In the genomic region with DNA sequence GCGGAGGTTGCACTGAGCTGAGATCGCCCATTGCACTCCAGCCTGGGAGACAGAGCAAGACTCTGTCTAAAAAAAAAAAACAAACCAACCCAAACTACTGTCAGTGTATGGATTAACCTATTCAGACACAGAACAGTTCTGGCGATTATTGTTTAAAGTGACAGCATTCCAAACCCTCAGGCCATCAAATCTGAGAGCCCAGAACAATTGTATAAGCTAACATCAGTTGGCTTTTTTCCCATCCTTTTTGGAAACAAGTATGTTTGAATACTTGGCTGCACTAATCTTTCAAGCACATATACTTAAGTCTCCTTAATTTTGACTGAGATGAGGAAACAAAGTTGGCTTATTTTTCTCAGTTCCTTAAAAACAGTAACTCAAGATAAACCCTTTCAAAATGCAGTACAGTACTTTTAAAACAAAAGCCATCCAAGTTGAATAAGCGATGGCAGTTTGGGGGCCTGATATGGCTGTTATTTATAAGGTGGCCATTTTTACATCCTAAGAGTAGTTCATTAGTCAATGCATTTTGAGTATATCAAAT, we compare ENCODE assay signal across 8 cellular contexts. TPM values are rescaled to one million over a fixed set of nuclear protein-coding genes. Genes with fewer than 3 reads are reported as not detected.
DNase-seq lines count a peak whose midpoint lies in the region; ATAC-seq, FAIRE-seq and TF ChIP-seq lines count a peak whose summit lies in the region.

No MANE protein-coding gene starts in this region.

- RAD21 ChIA-PET in GM12878 (lab: Charles Lee; ENCODE audit: unreplicated experiment): interaction anchor here (0.9 to 1.8 kb wide), 3 partner anchors 53 to 523 kb away, joined by 3 to 8 read pairs (median 4); partner anchors contain the start of gene ADORA2B

- POLR2A ChIA-PET in GM12878 (lab: Charles Lee): no interaction called here

- SMC1A ChIA-PET in GM12878 (lab: Charles Lee; ENCODE audit: uncharacterized antibody, unreplicated experiment): interaction anchor here (0.6 to 2.9 kb wide), 7 partner anchors 10 to 192 kb away, joined by 3 to 10 read pairs (median 5); partner anchors contain the start of gene ADORA2B

- intact Hi-C loops in CD14-positive monocyte (cut with micrococcal nuclease): loop anchor here (2.0 to 5.0 kb wide), 7 partner anchors 46 to 736 kb away; partner anchors contain the start of gene ADORA2B (in 1 of the 2)
- intact Hi-C loops in GM12878 (cut with micrococcal nuclease; ENCODE audit: unreplicated experiment): loop anchor here (1.0 kb wide), 4 partner anchors 39 to 170 kb away; partner anchors contain the start of gene ADORA2B
- intact Hi-C loops in natural killer cell (cut with micrococcal nuclease): no loop called here

- no peak overlapping the region for H3K4me2 ChIP-seq in GM12878 (ENCODE audit: control insufficient read depth, insufficient read depth)

- H3K27ac ChIP-seq in GM12878 (ENCODE audit: control insufficient read depth, insufficient read depth): no peak overlapping the region

- ATAC-seq in GM12878 (no peak), natural killer cell (no peak), HG02588 (IDR thresholded peaks at IDR 0.05; ENCODE audit: unreplicated experiment) (no peak), HG02642 (IDR thresholded peaks at IDR 0.05; ENCODE audit: poor library complexity, unreplicated experiment) (no peak)

- peaks cover 2 to 4% of the 10 kb centered on the region in 2 experiments; a peak in 2 of 4 replicates for H3K36me3 ChIP-seq in GM12878 (ENCODE audit: control insufficient read depth in 2 of 2, insufficient read depth in 2 of 2, low read length in 1 of 2)

- no peak for TF ChIP-seq POLR2A in GM12878 (IDR thresholded peaks at IDR 0.05; ENCODE audit: low read depth, low read length)

- H2AFZ ChIP-seq in GM12878 (ENCODE audit: control insufficient read depth, low read depth, low read length): no peak overlapping the region

- H3K27me3 Mint-ChIP-seq in CD14-positive monocyte (ENCODE audit: low read depth in 3 of 3) (peaks cover 0 to 3% (median 2%) of the 10 kb centered on the region in 3 donors), IgD-negative memory B cell (no peaks in the 10 kb centered on the region), natural killer cell (ENCODE audit: low read depth in 2 of 2) (no peaks in the 10 kb centered on the region)

- H3K9me3 Mint-ChIP-seq in CD14-positive monocyte: peaks cover 0 to 5% (median 0%) of the 10 kb centered on the region in 7 donors
- H3K9me3 Mint-ChIP-seq in IgD-negative memory B cell: peaks cover 0 to 2% (median 0%) of the 10 kb centered on the region in 3 donors
- H3K9me3 Mint-ChIP-seq in natural killer cell: no peaks in the 10 kb centered on the region

- H3K36me3 Mint-ChIP-seq in CD14-positive monocyte (peaks cover 26 to 32% of the 10 kb centered on the region in 2 donors), IgD-negative memory B cell (peaks cover 10% of the 10 kb centered on the region), natural killer cell (no peaks in the 10 kb centered on the region)

- H3K4me3 Mint-ChIP-seq in CD14-positive monocyte (peak overlapping the region; percentile 88 to 97), IgD-negative memory B cell (peak overlapping the region; percentile 89 to 97 (median 96)), natural killer cell (peak overlapping the region; percentile 95)

- TF ChIP-seq CTCF in CD14-positive monocyte (IDR thresholded peaks at IDR 0.05) (no peak), GM12878 (IDR thresholded peaks at IDR 0.05 in 2 of 3, conservative IDR thresholded peaks at IDR 0.05 in 1 of 3; ENCODE audit: control insufficient read depth in 2 of 3, extremely low read depth in 1 of 3, insufficient read depth in 1 of 3, low read depth in 3 of 3, low read length in 3 of 3) (no peak), natural killer cell (IDR thresholded peaks at IDR 0.05) (no peak)

- in situ Hi-C loops in GM12878 (cut with MboI): loop anchor here (5.0 to 25.0 kb wide), 3 partner anchors 171 to 736 kb away; partner anchors contain the start of genes PMP22 and TVP23C

- no peak for DNase-seq in CD14-positive monocyte (ENCODE audit: low spot score)
- DNase-seq in GM12878 (ENCODE audit: low read depth, low spot score): no peak
- DNase-seq in natural killer cell: no peak
- DNase-seq in DMS 273 treated with DMSO at 0.1 percent for 48 hours (lab: John Stamatoyannopoulos, UW): no peak
- DNase-seq in cortex of kidney (lab: John Stamatoyannopoulos, UW): no peak

- 60% methylated on average over 4 of the region's 4 CpGs for WGBS in GM12878 (ENCODE audit: insufficient coverage, insufficient replicate concordance, low lambda C conversion rate, missing lambda C conversion rate)

- TF ChIP-seq RAD21 in GM12878 (IDR thresholded peaks at IDR 0.05; ENCODE audit: insufficient read depth, low read depth, low read length): no peak

- no peak for TF ChIP-seq EP300 in GM12878 (IDR thresholded peaks at IDR 0.05; ENCODE audit: borderline replicate concordance in 1 of 2, control insufficient read depth in 1 of 2, low read depth in 2 of 2, low read length in 2 of 2)

- peaks cover 2% of the 10 kb centered on the region for H3K9me3 ChIP-seq in GM12878 (replicated peaks; ENCODE audit: control insufficient read depth, insufficient read depth, low read length)

- H3K9ac ChIP-seq in GM12878 (ENCODE audit: control insufficient read depth, insufficient read depth, low read length): no peak overlapping the region

- no peaks in the 10 kb centered on the region for H4K20me1 ChIP-seq in GM12878 (ENCODE audit: control insufficient read depth, insufficient read depth)

- BruUV-seq in GM12878 (replicated peaks; lab: Mats Ljungman, UMichigan): no TSS peak

- H3K4me3 ChIP-seq in GM12878: no peak overlapping the region

- no peaks in the 10 kb centered on the region for H3K27me3 ChIP-seq in GM12878 (replicated peaks in 1 of 2; ENCODE audit: control insufficient read depth in 2 of 2, insufficient read depth in 2 of 2, low read length in 1 of 2)

- H3K79me2 ChIP-seq in GM12878 (ENCODE audit: control insufficient read depth, insufficient read depth, low read length): peaks cover 23% of the 10 kb centered on the region

- CTCF ChIA-PET in GM12878 (lab: Yijun Ruan, JAX): interaction anchor here (0.9 to 2.3 kb wide), 10 partner anchors 9 to 524 kb away, joined by 3 to 10 read pairs (median 4); partner anchors contain the start of gene ADORA2B

- peaks cover 71% of the 10 kb centered on the region for H3K4me1 Mint-ChIP-seq in CD14-positive monocyte
- peaks cover 21 to 29% (median 26%) of the 10 kb centered on the region in 3 donors for H3K4me1 Mint-ChIP-seq in IgD-negative memory B cell
- peaks cover 19 to 30% of the 10 kb centered on the region in 2 donors for H3K4me1 Mint-ChIP-seq in natural killer cell

- H3K27ac Mint-ChIP-seq in CD14-positive monocyte (peak overlapping the region; percentile 98 to 99 (median 99)), IgD-negative memory B cell (peak overlapping the region; percentile 89 to 98 (median 91)), natural killer cell (peak overlapping the region; percentile 75 to 83)

- peaks cover 11% of the 10 kb centered on the region for H3K4me1 ChIP-seq in GM12878 (ENCODE audit: control insufficient read depth, insufficient read depth, low read length)

- no peak for FAIRE-seq in GM12878 (lab: Jason Lieb, UNC)

RNA-seq across cellular contexts. Expression of gene ZSWIM7, which starts 1.4 kb away (rescaled TPM):
- polyA plus RNA-seq in CD14-positive monocyte (10 to 100 TPM; 67.1 to 70.1 TPM), IgD-negative memory B cell (70.8 TPM), GM12878 (2011; rRNA removed) (9.8 and 10.7 TPM in 2 replicates), GM12878 (2014; fragmentation: Illumina TruSeq; extraction: Trizol) (7.0 and 11.2 TPM in 2 replicates), GM12878 (2014; fragmentation: Nextera tagmentation; extraction: Ambion mirVana) (1 to 10 TPM; 7.2 to 9.2 TPM), GM12878 (2014; rRNA removed) (14.6 and 17.9 TPM in 2 replicates), GM12878 (2016; fragmentation: Nextera tagmentation; extraction: Ambion mirVana) (10 to 100 TPM; 25.8 to 26.6 TPM)
- 1.5 and 3.7 TPM in 2 replicates for total RNA-seq in GM12878 (2013; cell fraction: nucleolus; rRNA removed)
- total RNA-seq in GM12878 (2014; rRNA removed) (10.5 and 10.8 TPM in 2 replicates), GM12878 (2014; rRNA removed; fragmentation: Illumina TruSeq; extraction: Trizol) (5.9 and 7.1 TPM in 2 replicates), GM12878 (2021) (8.2 and 8.6 TPM in 2 replicates), natural killer cell (10 to 100 TPM; 14.6 to 19.0 (median 16.3) TPM)
- polyA plus RNA-seq in GM12878 (2011; ENCODE audit: low read depth): 9.2 TPM
- 9.8 and 11.7 TPM in 2 replicates for polyA plus RNA-seq in GM12878 (2011; cell fraction: cytosol; rRNA removed)
- polyA plus RNA-seq in GM12878 (2011; cell fraction: nucleus; rRNA removed): 4.5 and 6.3 TPM in 2 replicates
- 3.6 and 7.4 TPM in 2 replicates for polyA plus RNA-seq in GM12878 (2012)
- 2.6 and 3.7 TPM in 2 replicates for polyA minus RNA-seq in GM12878 (2011; rRNA and poly(A)+ RNA removed)
- 2.5 TPM in 1 of 2 replicates, not detected in the other for polyA minus RNA-seq in GM12878 (2011; cell fraction: cytosol; rRNA and poly(A)+ RNA removed)
- polyA minus RNA-seq in GM12878 (2011; cell fraction: nucleus; rRNA and poly(A)+ RNA removed): 0.86 and 0.97 TPM in 2 replicates

RNA-seq across cellular contexts. Expression of gene TTC19, which starts 1.5 kb away (rescaled TPM):
- polyA plus RNA-seq in CD14-positive monocyte (10 to 100 TPM; 20.6 to 22.2 TPM), IgD-negative memory B cell (30.6 TPM), GM12878 (2011; rRNA removed) (5.3 and 8.9 TPM in 2 replicates), GM12878 (2014; fragmentation: Illumina TruSeq; extraction: Trizol) (21.0 and 26.5 TPM in 2 replicates), GM12878 (2014; fragmentation: Nextera tagmentation; extraction: Ambion mirVana) (10 to 100 TPM in 1 of 2 experiments, 1 to 10 TPM in 1; 8.3 to 12.3 TPM), GM12878 (2014; rRNA removed) (10.8 and 14.0 TPM in 2 replicates), GM12878 (2016; fragmentation: Nextera tagmentation; extraction: Ambion mirVana) (10 to 100 TPM; 26.7 to 29.8 TPM)
- 60.1 and 66.5 TPM in 2 replicates for total RNA-seq in GM12878 (2013; cell fraction: nucleolus; rRNA removed)
- total RNA-seq in GM12878 (2014; rRNA removed) (25.1 and 28.4 TPM in 2 replicates), GM12878 (2014; rRNA removed; fragmentation: Illumina TruSeq; extraction: Trizol) (18.5 and 19.2 TPM in 2 replicates), GM12878 (2021) (18.4 and 21.2 TPM in 2 replicates), natural killer cell (10 to 100 TPM; 40.1 to 42.3 (median 40.2) TPM)
- 9.5 TPM for polyA plus RNA-seq in GM12878 (2011; ENCODE audit: low read depth)
- 4.7 and 4.9 TPM in 2 replicates for polyA plus RNA-seq in GM12878 (2011; cell fraction: cytosol; rRNA removed)
- 8.9 and 16.3 TPM in 2 replicates for polyA plus RNA-seq in GM12878 (2011; cell fraction: nucleus; rRNA removed)
- 13.1 and 15.1 TPM in 2 replicates for polyA plus RNA-seq in GM12878 (2012)
- polyA minus RNA-seq in GM12878 (2011; rRNA and poly(A)+ RNA removed): 7.2 and 7.7 TPM in 2 replicates
- 2.9 and 7.0 TPM in 2 replicates for polyA minus RNA-seq in GM12878 (2011; cell fraction: cytosol; rRNA and poly(A)+ RNA removed)
- 14.1 and 33.3 TPM in 2 replicates for polyA minus RNA-seq in GM12878 (2011; cell fraction: nucleus; rRNA and poly(A)+ RNA removed)

RNA-seq across cellular contexts. Expression of gene ADORA2B, which starts 53.2 kb away (rescaled TPM):
- polyA plus RNA-seq in CD14-positive monocyte: 1 to 10 TPM; 4.4 to 6.4 TPM
- 1.2 TPM for polyA plus RNA-seq in IgD-negative memory B cell
- total RNA-seq in GM12878 (2013; cell fraction: nucleolus; rRNA removed): 0.29 and 0.44 TPM in 2 replicates
- 0.11 and 0.17 TPM in 2 replicates for total RNA-seq in GM12878 (2014; rRNA removed)
- 0.14 and 0.22 TPM in 2 replicates for total RNA-seq in GM12878 (2014; rRNA removed; fragmentation: Illumina TruSeq; extraction: Trizol)
- 0.21 and 0.31 TPM in 2 replicates for total RNA-seq in GM12878 (2021)
- polyA plus RNA-seq in GM12878 (2011; ENCODE audit: low read depth): not detected
- polyA plus RNA-seq in GM12878 (2011; rRNA removed): 0.15 and 0.19 TPM in 2 replicates
- 0.27 and 0.28 TPM in 2 replicates for polyA plus RNA-seq in GM12878 (2011; cell fraction: cytosol; rRNA removed)
- 0.06 TPM in 1 of 2 replicates, not detected in the other for polyA plus RNA-seq in GM12878 (2011; cell fraction: nucleus; rRNA removed)
- polyA plus RNA-seq in GM12878 (2012): 0.28 TPM in 1 of 2 replicates, not detected in the other
- polyA plus RNA-seq in GM12878 (2014; fragmentation: Illumina TruSeq; extraction: Trizol): 0.09 TPM in 1 of 2 replicates, not detected in the other
- under 1 TPM; 0.13 to 0.16 TPM for polyA plus RNA-seq in GM12878 (2014; fragmentation: Nextera tagmentation; extraction: Ambion mirVana)
- 0.05 and 0.11 TPM in 2 replicates for polyA plus RNA-seq in GM12878 (2014; rRNA removed)
- polyA plus RNA-seq in GM12878 (2016; fragmentation: Nextera tagmentation; extraction: Ambion mirVana): under 1 TPM; 0.35 to 0.42 TPM
- polyA minus RNA-seq in GM12878 (2011; rRNA and poly(A)+ RNA removed): 0.26 and 0.37 TPM in 2 replicates
- polyA minus RNA-seq in GM12878 (2011; cell fraction: cytosol; rRNA and poly(A)+ RNA removed): not detected in 2 replicates
- polyA minus RNA-seq in GM12878 (2011; cell fraction: nucleus; rRNA and poly(A)+ RNA removed): 0.24 TPM in 1 of 2 replicates, not detected in the other
- total RNA-seq in natural killer cell: under 1 TPM; 0.14 to 0.88 (median 0.41) TPM
